ENCODE assay signal across 15 cellular contexts in genomic region chr4:164596318-164596878, GRCh38.
"Had no signal": no experiment of that assay in that cellular context is flagged by ENCODE, and none has a peak within 500 bp of the region (broad histone marks: within the 10 kb centered on the region; RNA-seq: fewer than 3 reads in every experiment).

No MANE protein-coding gene starts in this region.

- H3K9me3 Mint-ChIP-seq: type B pancreatic cell had no signal

- DNase-seq: colonic mucosa; dermis blood vessel endothelial cell; effector CD4-positive, alpha-beta T cell; endodermal cell; foreskin melanocyte; head of caudate nucleus; kidney glomerular epithelial cell; naive thymus-derived CD8-positive, alpha-beta T cell; ovary; stimulated activated CD4-positive, alpha-beta T cell treated with anti-CD3 and anti-CD28 coated beads, Interleukin-2, amount 100 ng/mL, for 48 hours; stimulated activated naive CD4-positive, alpha-beta T cell treated with Interleukin-2 at 50 U/mL for 16 hours had no signal

- H3K9me3 ChIP-seq: colonic mucosa, ovary had no signal

- H3K4me3 ChIP-seq: colonic mucosa, hepatocyte, ovary, smooth muscle cell had no signal

- H3K79me2 ChIP-seq: hepatocyte had no signal

- H3K36me3 ChIP-seq: colonic mucosa, ovary had no signal

- H3K27me3 ChIP-seq: colonic mucosa, hepatocyte, ovary had no signal

- H3K27ac ChIP-seq: colonic mucosa, hepatocyte, ovary had no signal

- H3K4me2 ChIP-seq: hepatocyte, smooth muscle cell had no signal

- H3K4me1 ChIP-seq: colonic mucosa had no signal

- H3K27ac Mint-ChIP-seq: endodermal cell, type B pancreatic cell had no signal

- H3K36me3 Mint-ChIP-seq: naive thymus-derived CD8-positive, alpha-beta T cell; type B pancreatic cell had no signal

- ATAC-seq: naive thymus-derived CD8-positive, alpha-beta T cell; right cardiac atrium had no signal

- H3K4me1 Mint-ChIP-seq: endodermal cell; naive thymus-derived CD8-positive, alpha-beta T cell had no signal

- H3K27me3 Mint-ChIP-seq: type B pancreatic cell had no signal

- H2AFZ ChIP-seq: hepatocyte had no signal

- H3K4me3 Mint-ChIP-seq: endodermal cell; naive thymus-derived CD8-positive, alpha-beta T cell; type B pancreatic cell had no signal
